In genomic region chr14:102492523-102492910, GRCh38 we compare ENCODE assay signal across 23 cellular contexts. TPM values are rescaled to one million over a fixed set of nuclear protein-coding genes. Genes with fewer than 3 reads are reported as not detected.
DNase-seq lines count a peak whose midpoint lies in the region; ATAC-seq, FAIRE-seq and TF ChIP-seq lines count a peak whose summit lies in the region.
"Had no signal": no experiment of that assay in that cellular context is flagged by ENCODE, and none has a peak within 500 bp of the region (broad histone marks: within the 10 kb centered on the region; RNA-seq: fewer than 3 reads in every experiment).

No MANE protein-coding gene starts in this region.

- no peak overlapping the region for H2BK12ac ChIP-seq in H1 (ENCODE audit: low read depth, low read length)

- H3K27me3 Mint-ChIP-seq in MCF 10A (ENCODE audit: insufficient read depth, unreplicated experiment) (no peaks in the 10 kb centered on the region), nephron progenitor cell (ENCODE audit: low read depth, poor library complexity) (peaks cover 2% of the 10 kb centered on the region)

- H3K23me2 ChIP-seq in H1 (ENCODE audit: low read depth, low read length) = no peaks in the 10 kb centered on the region

- TF ChIP-seq POLR2A in H1 (IDR thresholded peaks at IDR 0.05; ENCODE audit: control extremely low read depth in 1 of 2, low read depth in 2 of 2, low read length in 2 of 2) = no peak

- no peak overlapping the region for H4K8ac ChIP-seq in H1 (ENCODE audit: extremely low read depth, insufficient read depth, low read length)

- H3K14ac ChIP-seq in H1 (ENCODE audit: insufficient read length) = no peak overlapping the region

- no peak for TF ChIP-seq CTCF in MCF 10A (IDR thresholded peaks at IDR 0.05; ENCODE audit: unreplicated experiment)
- no peak for TF ChIP-seq CTCF in mammary epithelial cell (conservative IDR thresholded peaks at IDR 0.05 in 1 of 2, IDR thresholded peaks at IDR 0.05 in 1 of 2; ENCODE audit: extremely low read depth in 1 of 2, insufficient read depth in 1 of 2, low read depth in 1 of 2, low read length in 2 of 2)
- TF ChIP-seq CTCF in H1 (IDR thresholded peaks at IDR 0.05; ENCODE audit: control extremely low read depth in 1 of 3, insufficient read depth in 1 of 3, low read depth in 1 of 3, low read length in 3 of 3) = no peak
- TF ChIP-seq CTCF in nephron progenitor cell (IDR thresholded peaks at IDR 0.05) = no peak
- TF ChIP-seq CTCF in upper lobe of right lung (IDR thresholded peaks at IDR 0.05) = no peak

- intact Hi-C loops in MCF 10A (cut with micrococcal nuclease) = no loop called here
- intact Hi-C loops in mammary epithelial cell (cut with micrococcal nuclease) = no loop called here
- intact Hi-C loops in upper lobe of right lung (cut with DNase I) = no loop called here

- 91% methylated on average over 14 of the region's 17 CpGs for WGBS in mammary epithelial cell (ENCODE audit: low coverage, missing lambda C conversion rate)
- WGBS in H1 (ENCODE audit: extremely low coverage in 1 of 2, insufficient coverage in 1 of 2, insufficient read length in 1 of 2, insufficient replicate concordance in 2 of 2, low coverage in 1 of 2, low lambda C conversion rate in 2 of 2, missing lambda C conversion rate in 1 of 2), 2 experiments = 91% methylated on average over 17 of the region's 17 CpGs; no CpG with 5 or more reads in 1 of the 2 experiments

- H3K79me2 ChIP-seq in mammary epithelial cell (ENCODE audit: insufficient read depth, low read length) (no peaks in the 10 kb centered on the region), H1 (ENCODE audit: control insufficient read depth in 1 of 2, insufficient read depth in 2 of 2, low read length in 2 of 2) (no peaks in the 10 kb centered on the region)

- H3K4me1 ChIP-seq in mammary epithelial cell (ENCODE audit: insufficient read depth, low read length) = peaks cover 12% of the 10 kb centered on the region
- no peaks in the 10 kb centered on the region for H3K4me1 ChIP-seq in H1 (replicated peaks in 1 of 4; ENCODE audit: control insufficient read depth in 3 of 4, insufficient read depth in 4 of 4, low read length in 3 of 4)
- no peaks in the 10 kb centered on the region for H3K4me1 ChIP-seq in upper lobe of right lung
- H3K4me1 ChIP-seq: HAP-1 had no signal

- H2BK5ac ChIP-seq in H1 (ENCODE audit: low read depth, low read length) = 0 out of 2 replicates have a peak overlapping the region, but pooled peaks have one; percentile 35

- no peaks in the 10 kb centered on the region for H4K20me1 ChIP-seq in mammary epithelial cell (ENCODE audit: insufficient read depth, low read length)
- H4K20me1 ChIP-seq in H1 (replicated peaks in 1 of 2; ENCODE audit: control insufficient read depth in 1 of 2, insufficient read depth in 2 of 2, low read length in 2 of 2) = peaks cover 0 to 2% of the 10 kb centered on the region in 2 experiments

- H3K9me3 ChIP-seq in mammary epithelial cell (replicated peaks; ENCODE audit: insufficient read depth, low read length) (no peaks in the 10 kb centered on the region), H1 (ENCODE audit: insufficient read depth in 2 of 2, low read depth in 1 of 2, low read length in 1 of 2) (no peaks in the 10 kb centered on the region), upper lobe of right lung (no peaks in the 10 kb centered on the region)
- H3K9me3 ChIP-seq: HAP-1 had no signal

- DNase-seq in MCF 10A (ENCODE audit: unreplicated experiment) (no peak), mammary epithelial cell (no peak), H1 (ENCODE audit: low read depth in 1 of 2, low spot score in 2 of 2) (no peak), nephron progenitor cell (no peak), upper lobe of right lung (peak; percentile 54), mucosa of gallbladder (ENCODE audit: low spot score) (no peak), NCI-H226 (no peak)
- DNase-seq: 8988T; DMS53; GF-D8; MM.1S; NCI-H1105; NCI-H146; NCI-H2029; NCI-H2227 treated with DMSO at 0.1 percent for 48 hours; NCI-H524; NCI-H774; NK-92 treated with Interleukin-12 subunit alpha and Interleukin-12 subunit beta, amount 100 ng/mL, for 24 hours had no signal

- H2BK120ac ChIP-seq in H1 (replicated peaks; ENCODE audit: low read depth, low read length) = no peak overlapping the region

- H2AFZ ChIP-seq in mammary epithelial cell (ENCODE audit: low read depth, low read length) (no peak overlapping the region), H1 (ENCODE audit: low read length) (no peak overlapping the region)

- H3K4me3 ChIP-seq in mammary epithelial cell (replicated peaks in 1 of 3; ENCODE audit: insufficient read depth in 1 of 3, low read depth in 2 of 3, low read length in 3 of 3) (no peak overlapping the region), H1 (ENCODE audit: extremely low read depth in 1 of 4, insufficient read depth in 2 of 4, low read depth in 3 of 4, low read length in 4 of 4) (no peak overlapping the region), upper lobe of right lung (no peak overlapping the region)
- H3K4me3 ChIP-seq: HAP-1, K562 had no signal

- no peak for TF ChIP-seq EP300 in H1 (IDR thresholded peaks at IDR 0.05; ENCODE audit: borderline replicate concordance in 1 of 2, low read depth in 2 of 2, low read length in 2 of 2)

- H3K36me3 ChIP-seq in mammary epithelial cell (ENCODE audit: insufficient read depth, low read length) (no peaks in the 10 kb centered on the region), H1 (ENCODE audit: control insufficient read depth in 2 of 4, insufficient read depth in 4 of 4, low read length in 3 of 4) (no peaks in the 10 kb centered on the region), upper lobe of right lung (no peaks in the 10 kb centered on the region)
- H3K36me3 ChIP-seq: HAP-1 had no signal

- H3K4me2 ChIP-seq in mammary epithelial cell (ENCODE audit: insufficient read depth, low read depth, low read length) (no peak overlapping the region), H1 (ENCODE audit: insufficient read depth in 1 of 2, low read depth in 2 of 2, low read length in 2 of 2) (no peak overlapping the region)

- ATAC-seq in upper lobe of right lung (no peak), GM18907 (IDR thresholded peaks at IDR 0.05; ENCODE audit: unreplicated experiment) (no peak)
- ATAC-seq: K562, SK-N-SH treated with all-trans-retinoic acid at 6 μM for 48 hours had no signal

- no peak overlapping the region for H3K9ac ChIP-seq in mammary epithelial cell (ENCODE audit: insufficient read depth, low read length)
- H3K9ac ChIP-seq in H1 (replicated peaks in 1 of 4; ENCODE audit: extremely low read depth in 1 of 4, low read depth in 3 of 4, low read length in 3 of 4) = no peak overlapping the region

- H2BK15ac ChIP-seq in H1 (ENCODE audit: low read length) = no peak overlapping the region

- POLR2A ChIA-PET in MCF 10A (lab: Yijun Ruan, JAX) (no interaction called here), H1 (lab: Charles Lee; ENCODE audit: partially characterized antibody) (no interaction called here)

- no peak overlapping the region for H4K91ac ChIP-seq in H1 (replicated peaks; ENCODE audit: insufficient read length, low read length)

- H4K5ac ChIP-seq in H1 (ENCODE audit: insufficient read length, low read depth, low read length) = no peak overlapping the region

- H3K4me1 Mint-ChIP-seq in MCF 10A (ENCODE audit: insufficient read depth, unreplicated experiment) = peaks cover 7% of the 10 kb centered on the region
- peaks cover 5% of the 10 kb centered on the region for H3K4me1 Mint-ChIP-seq in nephron progenitor cell
- H3K4me1 Mint-ChIP-seq: CD14-positive monocyte had no signal

- no peak overlapping the region for H3K23ac ChIP-seq in H1 (ENCODE audit: insufficient read length)

- no peak overlapping the region for H3K56ac ChIP-seq in H1 (replicated peaks; ENCODE audit: insufficient read length, low read depth, low read length)

- no peak overlapping the region for H3K18ac ChIP-seq in H1 (ENCODE audit: extremely low read depth, low read length)

- no peak for TF ChIP-seq RAD21 in H1 (IDR thresholded peaks at IDR 0.05 in 1 of 2, conservative IDR thresholded peaks at IDR 0.05 in 1 of 2; ENCODE audit: low read depth in 2 of 2, low read length in 2 of 2)

- H2BK20ac ChIP-seq in H1 (ENCODE audit: low read length) = no peak overlapping the region

- peak overlapping the region; percentile 42 for H3K27ac Mint-ChIP-seq in MCF 10A (ENCODE audit: low read depth, unreplicated experiment)
- peak overlapping the region; percentile 83 for H3K27ac Mint-ChIP-seq in nephron progenitor cell

- no peaks in the 10 kb centered on the region for H3K9me3 Mint-ChIP-seq in MCF 10A (ENCODE audit: unreplicated experiment)
- no peaks in the 10 kb centered on the region for H3K9me3 Mint-ChIP-seq in nephron progenitor cell

- no peak overlapping the region for H3K27ac ChIP-seq in mammary epithelial cell (ENCODE audit: insufficient read depth, low read depth, low read length)
- H3K27ac ChIP-seq in H1 (ENCODE audit: low read depth, low read length) = no peak overlapping the region
- H3K27ac ChIP-seq in upper lobe of right lung = no peak overlapping the region

- H3K27me3 ChIP-seq in mammary epithelial cell (ENCODE audit: insufficient read depth, low read length) (no peaks in the 10 kb centered on the region), H1 (replicated peaks in 1 of 4; ENCODE audit: control insufficient read depth in 3 of 4, extremely low read depth in 1 of 4, insufficient read depth in 3 of 4, low read length in 3 of 4) (no peaks in the 10 kb centered on the region), upper lobe of right lung (no peaks in the 10 kb centered on the region)

- no peak for FAIRE-seq in H1 (lab: Jason Lieb, UNC)
- FAIRE-seq: K562 had no signal

- H2AK5ac ChIP-seq in H1 (ENCODE audit: low read depth, low read length) = no peak overlapping the region

- H3K4me3 Mint-ChIP-seq in MCF 10A (ENCODE audit: unreplicated experiment) (no peak overlapping the region), nephron progenitor cell (no peak overlapping the region)
- H3K4me3 Mint-ChIP-seq: CD14-positive monocyte had no signal

- no TSS peak for BruUV-seq in MCF 10A (replicated peaks; lab: Mats Ljungman, UMichigan)
- BruUV-seq in mammary epithelial cell (replicated peaks; lab: Mats Ljungman, UMichigan) = no TSS peak

- dilution Hi-C loops in mammary epithelial cell (cut with HindIII; ENCODE audit: low sequenced_read_pairs) = no loop called here

- in situ Hi-C loops in mammary epithelial cell (cut with MboI; ENCODE audit: low sequenced_read_pairs in 2 of 2) = no loop called here

- peaks cover 3% of the 10 kb centered on the region for H3K36me3 Mint-ChIP-seq in MCF 10A (ENCODE audit: insufficient read depth, unreplicated experiment)
- no peaks in the 10 kb centered on the region for H3K36me3 Mint-ChIP-seq in nephron progenitor cell (ENCODE audit: low read depth)

- CTCF ChIA-PET in MCF 10A (lab: Yijun Ruan, JAX) (no interaction called here), mammary epithelial cell (lab: Charles Lee; ENCODE audit: low non-redundant PET) (no interaction called here), H1 (lab: Charles Lee; ENCODE audit: partially characterized antibody) (interaction anchor here (1.3 to 3.3 kb wide), 4 partner anchors 8 to 55 kb away, joined by 3 to 13 read pairs (median 6); no protein-coding TSS in a partner anchor)

- no peaks in the 10 kb centered on the region for H3K79me1 ChIP-seq in H1 (ENCODE audit: low read depth, low read length)

- H3K4ac ChIP-seq in H1 (replicated peaks; ENCODE audit: insufficient read length, low read depth, low read length) = no peak overlapping the region

RNA-seq across cellular contexts. Expression of gene ANKRD9, which starts 17.1 kb away (rescaled TPM):
- 8.4 and 10.2 TPM in 2 replicates for total RNA-seq in MCF 10A (2022)
- 10 to 100 TPM; 11.8 to 24.0 TPM for total RNA-seq in mammary epithelial cell
- polyA plus RNA-seq in mammary epithelial cell = 8.8 TPM
- 8.6 TPM for polyA minus RNA-seq in mammary epithelial cell
- total RNA-seq in H1 (2021; fragmentation: NEBNext Ultra II Directional; extraction: Animal tissue kit (Norgen Biotek cat#: 25700)) = 35.0 and 37.0 TPM in 2 replicates
- polyA plus RNA-seq in H1 (2011; rRNA removed) = 41.8 and 47.5 TPM in 2 replicates
- 59.7 TPM for polyA plus RNA-seq in H1 (2011; cell fraction: cytosol; rRNA removed)
- 105 TPM for polyA plus RNA-seq in H1 (2011; cell fraction: nucleus; rRNA removed)
- polyA plus RNA-seq in H1 (2012, experiment 1 of 2) = 16.8 to 27.7 TPM (median 25.7 TPM) in 4 replicates
- 11.8 TPM for polyA plus RNA-seq in H1 (2012, experiment 2 of 2)
- 20.3 TPM for polyA plus RNA-seq in H1 (2013, experiment 1 of 2)
- 18.9 TPM for polyA plus RNA-seq in H1 (2013, experiment 2 of 2)
- polyA minus RNA-seq in H1 (2011; rRNA and poly(A)+ RNA removed) = 7.0 and 8.6 TPM in 2 replicates
- polyA minus RNA-seq in H1 (2011; cell fraction: cytosol; rRNA and poly(A)+ RNA removed) = 22.1 TPM
- polyA minus RNA-seq in H1 (2011; cell fraction: nucleus; rRNA and poly(A)+ RNA removed) = 26.5 TPM
- total RNA-seq in upper lobe of right lung = 22.4 TPM
- 72.1 TPM for total RNA-seq in mucosa of gallbladder
